In genomic region chr15:64354683-64355558, GRCh38 we compare ENCODE assay signal across 8 cellular contexts. TPM values are rescaled to one million over a fixed set of nuclear protein-coding genes. Genes with fewer than 3 reads are reported as not detected.
A peak's percentile ranks its signal among the peaks of the same experiment; 100 is the strongest.
DNase-seq lines count a peak whose midpoint lies in the region; ATAC-seq and TF ChIP-seq lines count a peak whose summit lies in the region.

No MANE protein-coding gene starts in this region.

- TSS peak; percentile 24 for BruUV-seq in mammary epithelial cell (replicated peaks; lab: Mats Ljungman, UMichigan)

- H3K27ac ChIP-seq in mammary epithelial cell (ENCODE audit: insufficient read depth, low read depth, low read length): peak overlapping the region; percentile 75
- H3K27ac ChIP-seq in uterus: peak overlapping the region; percentile 59 to 82

- ATAC-seq in memory B cell (ENCODE audit: low read depth) (no peak), HG03097 (IDR thresholded peaks at IDR 0.05; ENCODE audit: low FRiP score, unreplicated experiment) (no peak)

- 12% methylated on average over 14 of the region's 14 CpGs for WGBS in mammary epithelial cell (ENCODE audit: low coverage, missing lambda C conversion rate)

- H3K36me3 ChIP-seq in NT2/D1 (ENCODE audit: insufficient read depth, insufficient read length, low read length) (peaks cover 7% of the 10 kb centered on the region), mammary epithelial cell (ENCODE audit: insufficient read depth, low read length) (no peaks in the 10 kb centered on the region), uterus (no peaks in the 10 kb centered on the region)

- H3K9me3 ChIP-seq in NT2/D1 (ENCODE audit: insufficient read depth, low read length) (no peaks in the 10 kb centered on the region), mammary epithelial cell (replicated peaks; ENCODE audit: insufficient read depth, low read length) (no peaks in the 10 kb centered on the region), uterus (no peaks in the 10 kb centered on the region)

- H3K9ac ChIP-seq in NT2/D1 (ENCODE audit: insufficient read length, low read depth) (peak overlapping the region; percentile 93), mammary epithelial cell (ENCODE audit: insufficient read depth, low read length) (peak overlapping the region; percentile 85)

- H3K4me1 Mint-ChIP-seq in activated T-cell treated with anti-CD3 and anti-CD28 coated beads, Interleukin-2, amount 50 U/mL, for 24 hours (ENCODE audit: low read depth): peaks cover 22% of the 10 kb centered on the region
- peaks cover 14% of the 10 kb centered on the region for H3K4me1 Mint-ChIP-seq in memory B cell

- DNase-seq in activated T-cell treated with anti-CD3 and anti-CD28 coated beads, Interleukin-2, amount 50 U/mL, for 24 hours: no peak
- DNase-seq in activated T-cell treated with anti-CD3 and anti-CD28 coated beads, Interleukin-2, amount 50 U/mL, for 48 hours: no peak
- DNase-seq in NT2/D1 (ENCODE audit: low read depth, low spot score) (no peak), mammary epithelial cell (peak; percentile 50), memory B cell (ENCODE audit: low spot score in 2 of 2) (no peak), uterus (no peak), G401 (ENCODE audit: low spot score) (no peak)

- TF ChIP-seq CTCF in mammary epithelial cell (conservative IDR thresholded peaks at IDR 0.05 in 1 of 2, IDR thresholded peaks at IDR 0.05 in 1 of 2; ENCODE audit: extremely low read depth in 1 of 2, insufficient read depth in 1 of 2, low read depth in 1 of 2, low read length in 2 of 2): no peak
- no peak for TF ChIP-seq CTCF in uterus (IDR thresholded peaks at IDR 0.05)

- dilution Hi-C loops in mammary epithelial cell (cut with HindIII; ENCODE audit: low sequenced_read_pairs): no loop called here

- H3K27me3 ChIP-seq in NT2/D1 (ENCODE audit: insufficient read depth, insufficient read length) (no peaks in the 10 kb centered on the region), mammary epithelial cell (ENCODE audit: insufficient read depth, low read length) (no peaks in the 10 kb centered on the region), uterus (no peaks in the 10 kb centered on the region)

- H3K4me2 ChIP-seq in mammary epithelial cell (ENCODE audit: insufficient read depth, low read depth, low read length): peak overlapping the region; percentile 76

- H2AFZ ChIP-seq in mammary epithelial cell (ENCODE audit: low read depth, low read length): peak overlapping the region; percentile 86

- in situ Hi-C loops in mammary epithelial cell (cut with MboI; ENCODE audit: low sequenced_read_pairs in 2 of 2): loop anchor here in 1 of 2 donors (10.0 kb wide), 1 partner anchor 110 kb away; no protein-coding TSS in a partner anchor
- in situ Hi-C loops in G401 (cut with HindIII; ENCODE audit: low sequenced_read_pairs): loop anchor here (5.0 kb wide), 1 partner anchor 173 kb away; no protein-coding TSS in a partner anchor

- CTCF ChIA-PET in mammary epithelial cell (lab: Charles Lee; ENCODE audit: low non-redundant PET): no interaction called here

- intact Hi-C loops in mammary epithelial cell (cut with micrococcal nuclease): loop anchor here (10.0 kb wide), 1 partner anchor 260 kb away; the partner anchor contains the start of genes CIAO2A and SNX1
- intact Hi-C loops in uterus (cut with DNase I; ENCODE audit: low total_unique reads): no loop called here

- H4K20me1 ChIP-seq in mammary epithelial cell (ENCODE audit: insufficient read depth, low read length): no peaks in the 10 kb centered on the region

- H3K4me3 ChIP-seq in NT2/D1 (ENCODE audit: insufficient read length, low read depth) (peak overlapping the region; percentile 98), mammary epithelial cell (replicated peaks in 1 of 3; ENCODE audit: insufficient read depth in 1 of 3, low read depth in 2 of 3, low read length in 3 of 3) (peak overlapping the region; percentile 63 to 93 (median 78)), uterus (peak overlapping the region; percentile 74 to 98)

- no peak for TF ChIP-seq POLR2A in uterus (IDR thresholded peaks at IDR 0.05)

- peak overlapping the region; percentile 96 for H3K27ac Mint-ChIP-seq in activated T-cell treated with anti-CD3 and anti-CD28 coated beads, Interleukin-2, amount 50 U/mL, for 24 hours
- peak overlapping the region; percentile 93 for H3K27ac Mint-ChIP-seq in memory B cell

- no peaks in the 10 kb centered on the region for H3K27me3 Mint-ChIP-seq in activated T-cell treated with anti-CD3 and anti-CD28 coated beads, Interleukin-2, amount 50 U/mL, for 24 hours
- no peaks in the 10 kb centered on the region for H3K27me3 Mint-ChIP-seq in memory B cell

- H3K4me1 ChIP-seq in NT2/D1 (ENCODE audit: insufficient read depth, insufficient read length): no peaks in the 10 kb centered on the region
- H3K4me1 ChIP-seq in mammary epithelial cell (ENCODE audit: insufficient read depth, low read length): peaks cover 6% of the 10 kb centered on the region
- peaks cover 4 to 7% of the 10 kb centered on the region in 2 donors for H3K4me1 ChIP-seq in uterus

- H3K9me3 Mint-ChIP-seq in activated T-cell treated with anti-CD3 and anti-CD28 coated beads, Interleukin-2, amount 50 U/mL, for 24 hours: no peaks in the 10 kb centered on the region
- H3K9me3 Mint-ChIP-seq in memory B cell: no peaks in the 10 kb centered on the region

- H3K4me3 Mint-ChIP-seq in activated T-cell treated with anti-CD3 and anti-CD28 coated beads, Interleukin-2, amount 50 U/mL, for 24 hours: peak overlapping the region; percentile 95
- peak overlapping the region; percentile 93 for H3K4me3 Mint-ChIP-seq in memory B cell

- H3K36me3 Mint-ChIP-seq in activated T-cell treated with anti-CD3 and anti-CD28 coated beads, Interleukin-2, amount 50 U/mL, for 24 hours (ENCODE audit: low read depth): peaks cover 29% of the 10 kb centered on the region
- H3K36me3 Mint-ChIP-seq in memory B cell: no peaks in the 10 kb centered on the region

- peaks cover 60% of the 10 kb centered on the region for H3K79me2 ChIP-seq in mammary epithelial cell (ENCODE audit: insufficient read depth, low read length)

RNA-seq across cellular contexts. Expression of gene CSNK1G1, which starts 1.1 kb away (rescaled TPM):
- 10 to 100 TPM; 43.9 to 61.0 TPM for total RNA-seq in mammary epithelial cell
- polyA plus RNA-seq in mammary epithelial cell: 19.7 TPM
- polyA minus RNA-seq in mammary epithelial cell: 30.5 TPM
- total RNA-seq in uterus: 10 to 100 TPM; 16.5 to 41.8 (median 33.3) TPM
- total RNA-seq in G401 (2014; rRNA removed; shearing (Covaris generic)): 11.6 and 15.7 TPM in 2 replicates

RNA-seq across cellular contexts. Expression of gene PCLAF, which starts 26.3 kb away (rescaled TPM):
- total RNA-seq in mammary epithelial cell (10 to 100 TPM in 1 of 2 donors, 1 to 10 TPM in 1; 4.7 to 26.3 TPM), uterus (10 to 100 TPM in 1 of 4 donors, not detected in 3; 22.7 TPM)
- 96.3 TPM for polyA plus RNA-seq in mammary epithelial cell
- 86.4 TPM for polyA minus RNA-seq in mammary epithelial cell
- 50.8 and 138 TPM in 2 replicates for total RNA-seq in G401 (2014; rRNA removed; shearing (Covaris generic))

RNA-seq across cellular contexts. Expression of gene TRIP4, which starts 32.7 kb away (rescaled TPM):
- total RNA-seq in mammary epithelial cell (10 to 100 TPM; 15.3 to 28.4 TPM), uterus (10 to 100 TPM in 3 of 4 donors, 1 to 10 TPM in 1; 1.2 to 24.1 (median 20.3) TPM)
- 14.0 TPM for polyA plus RNA-seq in mammary epithelial cell
- polyA minus RNA-seq in mammary epithelial cell: 15.3 TPM
- 23.6 and 25.7 TPM in 2 replicates for total RNA-seq in G401 (2014; rRNA removed; shearing (Covaris generic))
